ENCODE assay signal across 9 cellular contexts in genomic region chr17:75645889-75646625, GRCh38. TPM values are rescaled to one million over a fixed set of nuclear protein-coding genes. Genes with fewer than 3 reads are reported as not detected.
A peak's percentile ranks its signal among the peaks of the same experiment; 100 is the strongest.
DNase-seq lines count a peak whose midpoint lies in the region; ATAC-seq, FAIRE-seq and TF ChIP-seq lines count a peak whose summit lies in the region.
"Had no signal": no experiment of that assay in that cellular context is flagged by ENCODE, and none has a peak within 500 bp of the region (broad histone marks: within the 10 kb centered on the region; RNA-seq: fewer than 3 reads in every experiment).

No MANE protein-coding gene starts in this region.

- H3K4me1 Mint-ChIP-seq in central memory CD8-positive, alpha-beta T cell = no peaks in the 10 kb centered on the region

- H3K4me3 Mint-ChIP-seq in central memory CD8-positive, alpha-beta T cell = no peak overlapping the region
- H3K4me3 Mint-ChIP-seq: stimulated activated naive CD8-positive, alpha-beta T cell treated with anti-CD3 and anti-CD28 coated beads, Interleukin-15, Interleukin-2, amounts not matched to agents 100 ng/mL and 50 ng/mL, for 24 hours had no signal

- H3K9me3 ChIP-seq in mucosa of descending colon = no peaks in the 10 kb centered on the region

- in situ Hi-C loops in KBM-7 (cut with MboI; ENCODE audit: low pct_unique_long_range_greater_than_20kb, low sequenced_read_pairs) = no loop called here

- no peaks in the 10 kb centered on the region for H3K9me3 Mint-ChIP-seq in central memory CD8-positive, alpha-beta T cell
- H3K9me3 Mint-ChIP-seq: stimulated activated naive CD8-positive, alpha-beta T cell treated with anti-CD3 and anti-CD28 coated beads, Interleukin-15, Interleukin-2, amounts not matched to agents 100 ng/mL and 50 ng/mL, for 24 hours had no signal

- peaks cover 4% of the 10 kb centered on the region for H3K36me3 ChIP-seq in mucosa of descending colon (ENCODE audit: low read depth)

- DNase-seq in CD1c-positive myeloid dendritic cell (ENCODE audit: extremely low spot score) (peak; percentile 63), GM19240 (ENCODE audit: insufficient read length, low spot score) (peak; percentile 71), KBM-7 (peak; percentile 59), mucosa of descending colon (peak; percentile 88 to 92 (median 89)), cerebellar cortex (ENCODE audit: low spot score) (no peak), H54 (ENCODE audit: insufficient read length, low spot score) (no peak)
- DNase-seq in central memory CD8-positive, alpha-beta T cell (ENCODE audit: low spot score in 2 of 2) = no peak
- no peak for DNase-seq in stimulated activated CD4-positive, alpha-beta T cell treated with anti-CD3 and anti-CD28 coated beads, Interleukin-4, amount 100 ng/mL, for 1 hour

- no peak for FAIRE-seq in H54 (lab: Jason Lieb, UNC)

- H3K36me3 Mint-ChIP-seq in central memory CD8-positive, alpha-beta T cell (ENCODE audit: insufficient read depth) = no peaks in the 10 kb centered on the region

- no peak for TF ChIP-seq POLR2A in H54 (IDR thresholded peaks at IDR 0.05; ENCODE audit: low read depth, low read length)

- no peak for TF ChIP-seq CTCF in mucosa of descending colon (IDR thresholded peaks at IDR 0.05)

- H3K27ac Mint-ChIP-seq in central memory CD8-positive, alpha-beta T cell (ENCODE audit: low read depth) = peak overlapping the region; percentile 19
- H3K27ac Mint-ChIP-seq: stimulated activated naive CD8-positive, alpha-beta T cell treated with anti-CD3 and anti-CD28 coated beads, Interleukin-15, Interleukin-2, amounts not matched to agents 100 ng/mL and 50 ng/mL, for 24 hours had no signal

- no peak overlapping the region for H3K4me3 ChIP-seq in mucosa of descending colon

- peaks cover 28% of the 10 kb centered on the region for H3K4me1 ChIP-seq in mucosa of descending colon (ENCODE audit: low read depth)

- peak; percentile 56 for ATAC-seq in central memory CD8-positive, alpha-beta T cell (replicated peaks; ENCODE audit: extremely low read depth, poor library complexity, severe bottlenecking)
- peak; percentile 86 for ATAC-seq in mucosa of descending colon

- intact Hi-C loops in mucosa of descending colon (cut with DNase I, micrococcal nuclease) = no loop called here

- no peaks in the 10 kb centered on the region for H3K27me3 Mint-ChIP-seq in central memory CD8-positive, alpha-beta T cell
- H3K27me3 Mint-ChIP-seq: stimulated activated naive CD8-positive, alpha-beta T cell treated with anti-CD3 and anti-CD28 coated beads, Interleukin-15, Interleukin-2, amounts not matched to agents 100 ng/mL and 50 ng/mL, for 24 hours had no signal

RNA-seq across cellular contexts. Expression of gene SMIM5, which starts 12.8 kb away (rescaled TPM):
- total RNA-seq in mucosa of descending colon = 10 to 100 TPM; 20.7 to 41.6 (median 27.5) TPM

RNA-seq across cellular contexts. Expression of gene RECQL5, which starts 20.9 kb away (rescaled TPM):
- 10 to 100 TPM; 29.3 to 41.9 (median 30.1) TPM for total RNA-seq in mucosa of descending colon

RNA-seq across cellular contexts. Expression of gene SAP30BP, which starts 21.1 kb away (rescaled TPM):
- total RNA-seq in mucosa of descending colon = 10 to 100 TPM; 76.5 to 83.8 (median 76.9) TPM

RNA-seq across cellular contexts. Expression of gene MYO15B, which starts 58.5 kb away (rescaled TPM):
- total RNA-seq in mucosa of descending colon = 1,000 to 10,000 TPM in 1 of 3 donors, 100 to 1,000 TPM in 2; 591 to 1,071 (median 660) TPM

Comparison
In these comparisons a context has a peak if more than half of its experiments do, and no peak if none do; other contexts are left out.
1. DNase-seq: peak in CD1c-positive myeloid dendritic cell (single experiment), GM19240 (single experiment), KBM-7 (single experiment) and mucosa of descending colon (3 of 3); none in central memory CD8-positive, alpha-beta T cell (0 of 2), cerebellar cortex (single experiment), stimulated activated CD4-positive, alpha-beta T cell treated with anti-CD3 and anti-CD28 coated beads, Interleukin-4, amount 100 ng/mL, for 1 hour (single experiment) and H54 (single experiment).